8 cellular contexts compared by ENCODE assay signal in genomic region chr5:72523960-72524582, GRCh38. TPM values are rescaled to one million over a fixed set of nuclear protein-coding genes. Genes with fewer than 3 reads are reported as not detected.
DNase-seq lines count a peak whose midpoint lies in the region; ATAC-seq, FAIRE-seq and TF ChIP-seq lines count a peak whose summit lies in the region.
"Had no signal": no experiment of that assay in that cellular context is flagged by ENCODE, and none has a peak within 500 bp of the region (broad histone marks: within the 10 kb centered on the region; RNA-seq: fewer than 3 reads in every experiment).

No MANE protein-coding gene starts in this region.

- TF ChIP-seq CTCF in GM12875 (IDR thresholded peaks at IDR 0.05; ENCODE audit: borderline replicate concordance, insufficient read depth, low read depth, low read length), result peak; percentile 47; the same call in 1 of the 2 replicates

- no peak overlapping the region for H3K4me3 Mint-ChIP-seq in natural killer cell treated with Interleukin-12 subunit alpha and Interleukin-12 subunit beta and Interleukin-15 and Interleukin-18, amount 100 ng/mL, for 72 hours
- H3K4me3 Mint-ChIP-seq: activated naive CD8-positive, alpha-beta T cell had no signal

- H3K4me1 Mint-ChIP-seq in natural killer cell treated with Interleukin-12 subunit alpha and Interleukin-12 subunit beta and Interleukin-15 and Interleukin-18, amount 100 ng/mL, for 72 hours (ENCODE audit: low read depth in 2 of 2), result no peaks in the 10 kb centered on the region

- peaks cover 3 to 18% of the 10 kb centered on the region in 2 donors for H3K27me3 Mint-ChIP-seq in natural killer cell treated with Interleukin-12 subunit alpha and Interleukin-12 subunit beta and Interleukin-15 and Interleukin-18, amount 100 ng/mL, for 72 hours
- H3K27me3 Mint-ChIP-seq: activated naive CD8-positive, alpha-beta T cell had no signal

- no peaks in the 10 kb centered on the region for H3K9me3 Mint-ChIP-seq in natural killer cell treated with Interleukin-12 subunit alpha and Interleukin-12 subunit beta and Interleukin-15 and Interleukin-18, amount 100 ng/mL, for 72 hours

- H3K27ac Mint-ChIP-seq in natural killer cell treated with Interleukin-12 subunit alpha and Interleukin-12 subunit beta and Interleukin-15 and Interleukin-18, amount 100 ng/mL, for 72 hours, result no peak overlapping the region
- H3K27ac Mint-ChIP-seq: activated naive CD8-positive, alpha-beta T cell had no signal

- H3K4me3 ChIP-seq in GM12875 (ENCODE audit: low read depth, low read length) (no peak overlapping the region), small intestine (ENCODE audit: low read depth in 1 of 2, low read length in 2 of 2) (no peak overlapping the region)

- no peak overlapping the region for H3K27ac ChIP-seq in small intestine (ENCODE audit: low read depth in 1 of 2, low read length in 1 of 2)

- FAIRE-seq in small intestine (lab: Jason Lieb, UNC), result no peak

- peak; percentile 62 for DNase-seq in HT1080 (ENCODE audit: low read depth)
- peak; percentile 67 for DNase-seq in SKM-1 treated with dmso at 0.1 percent for 144 hours (lab: John Stamatoyannopoulos, UW; ENCODE audit: unreplicated experiment)
- DNase-seq in globus pallidus (ENCODE audit: low spot score), result peak; percentile 56
- peak; percentile 59 for DNase-seq in small intestine
- DNase-seq in natural killer cell treated with Interleukin-12 subunit alpha and Interleukin-12 subunit beta and Interleukin-15 and Interleukin-18, amount 100 ng/mL, for 72 hours (ENCODE audit: low spot score), result no peak
- no peak for DNase-seq in NCI-H2081 treated with DMSO at 0.1 percent for 48 hours (lab: John Stamatoyannopoulos, UW)

- 41 to 50% (median 41%) methylated on average over 3 of the region's 3 CpGs for WGBS in small intestine, 3 donors

- no peaks in the 10 kb centered on the region for H3K9me3 ChIP-seq in small intestine (ENCODE audit: control insufficient read depth, low read depth)

- H3K4me1 ChIP-seq in small intestine (ENCODE audit: control insufficient read depth in 2 of 2, insufficient read depth in 1 of 2, low read depth in 1 of 2, low read length in 1 of 2), result no peaks in the 10 kb centered on the region

- H3K27me3 ChIP-seq in small intestine (ENCODE audit: control insufficient read depth in 2 of 2, insufficient read depth in 2 of 2, low read length in 2 of 2), result peaks cover 0 to 2% of the 10 kb centered on the region in 2 donors

- ATAC-seq in natural killer cell treated with Interleukin-12 subunit alpha and Interleukin-12 subunit beta and Interleukin-15 and Interleukin-18, amount 100 ng/mL, for 72 hours, result no peak

- H3K36me3 Mint-ChIP-seq in natural killer cell treated with Interleukin-12 subunit alpha and Interleukin-12 subunit beta and Interleukin-15 and Interleukin-18, amount 100 ng/mL, for 72 hours, result no peaks in the 10 kb centered on the region
- H3K36me3 Mint-ChIP-seq: activated naive CD8-positive, alpha-beta T cell had no signal

- H3K36me3 ChIP-seq in small intestine (ENCODE audit: control insufficient read depth in 2 of 2, insufficient read depth in 2 of 2, low read length in 2 of 2), result no peaks in the 10 kb centered on the region

RNA-seq across cellular contexts. Expression of gene ZNF366, which starts 16.9 kb away (rescaled TPM):
- not detected in 2 replicates for total RNA-seq in HT1080 (2014; rRNA removed; shearing (Covaris generic))
- polyA plus RNA-seq in HT1080 (2015; cell fraction: cytosol; rRNA removed), result 0.01 TPM in 1 of 2 replicates, not detected in the other
- not detected in 2 replicates for polyA plus RNA-seq in HT1080 (2015; cell fraction: nucleus; rRNA removed)
- polyA plus RNA-seq in small intestine, result 1 to 10 TPM in 2 of 3 donors, not detected in 1; 1.5 to 2.4 TPM
- total RNA-seq in natural killer cell treated with Interleukin-12 subunit alpha and Interleukin-12 subunit beta and Interleukin-15 and Interleukin-18, amount 100 ng/mL, for 72 hours, result not detected

Comparison
In these comparisons a context has a peak if more than half of its experiments do, and no peak if none do; other contexts are left out.
1. DNase-seq: peak in HT1080 (single experiment), SKM-1 treated with dmso at 0.1 percent for 144 hours (single experiment), globus pallidus (single experiment) and small intestine (single experiment); none in natural killer cell treated with Interleukin-12 subunit alpha and Interleukin-12 subunit beta and Interleukin-15 and Interleukin-18, amount 100 ng/mL, for 72 hours (single experiment) and NCI-H2081 treated with DMSO at 0.1 percent for 48 hours (single experiment).